ENCODE assay signal across 12 cellular contexts in the genomic region with DNA sequence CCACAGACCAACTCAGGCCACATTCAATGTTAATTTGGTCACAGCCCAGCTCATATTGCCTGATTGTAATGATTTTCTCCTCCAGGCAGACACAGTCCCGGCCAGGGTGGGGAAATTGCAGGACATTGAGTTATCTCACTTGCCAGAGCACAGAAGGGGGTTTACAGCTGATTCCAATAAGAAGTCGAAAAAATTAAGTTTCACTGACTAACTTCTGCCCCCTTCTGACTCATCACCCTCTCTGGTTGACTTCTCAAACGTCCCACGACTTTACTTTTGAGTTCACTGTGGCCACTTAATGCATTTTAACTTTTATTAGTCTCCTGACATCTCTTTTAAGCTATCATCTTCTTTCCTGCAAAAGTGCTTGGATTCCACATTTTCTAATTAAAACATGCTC.
DNase-seq lines count a peak whose midpoint lies in the region; ATAC-seq and TF ChIP-seq lines count a peak whose summit lies in the region.
"Had no signal": no experiment of that assay in that cellular context is flagged by ENCODE, and none has a peak within 500 bp of the region (broad histone marks: within the 10 kb centered on the region; RNA-seq: fewer than 3 reads in every experiment).

No MANE protein-coding gene starts in this region.

- no peaks in the 10 kb centered on the region for H3K36me3 ChIP-seq in endodermal cell (ENCODE audit: control insufficient read depth, insufficient read depth, low read length)
- no peaks in the 10 kb centered on the region for H3K36me3 ChIP-seq in right lobe of liver
- no peaks in the 10 kb centered on the region for H3K36me3 ChIP-seq in suprapubic skin

- TF ChIP-seq POLR2A in right lobe of liver (IDR thresholded peaks at IDR 0.05), result no peak
- TF ChIP-seq POLR2A in suprapubic skin (IDR thresholded peaks at IDR 0.05), result no peak

- H3K9me3 Mint-ChIP-seq in endodermal cell, result no peaks in the 10 kb centered on the region

- peaks cover 6% of the 10 kb centered on the region for H3K27me3 Mint-ChIP-seq in endodermal cell (ENCODE audit: insufficient read depth)

- H3K4me1 ChIP-seq in endodermal cell (ENCODE audit: control insufficient read depth, insufficient read depth, low read length) (peaks cover 11% of the 10 kb centered on the region), right lobe of liver (no peaks in the 10 kb centered on the region), suprapubic skin (no peaks in the 10 kb centered on the region)
- H3K4me1 ChIP-seq: BLaER1, body of pancreas had no signal

- H3K9me3 ChIP-seq in endodermal cell (ENCODE audit: control insufficient read depth, low read length) (no peaks in the 10 kb centered on the region), right lobe of liver (no peaks in the 10 kb centered on the region), suprapubic skin (no peaks in the 10 kb centered on the region)
- H3K9me3 ChIP-seq: body of pancreas had no signal

- no peaks in the 10 kb centered on the region for H3K27me3 ChIP-seq in endodermal cell (ENCODE audit: control insufficient read depth, insufficient read depth, low read length, poor library complexity, severe bottlenecking)
- H3K27me3 ChIP-seq in right lobe of liver, result no peaks in the 10 kb centered on the region
- no peaks in the 10 kb centered on the region for H3K27me3 ChIP-seq in suprapubic skin
- H3K27me3 ChIP-seq: BLaER1, body of pancreas had no signal

- H3K9ac ChIP-seq in endodermal cell (ENCODE audit: extremely low read depth, low read length, poor library complexity, severe bottlenecking), result no peak overlapping the region
- H3K9ac ChIP-seq: BLaER1 had no signal

- WGBS in endodermal cell (ENCODE audit: insufficient coverage in 1 of 2, insufficient read length in 1 of 2), 2 experiments, result 54 to 62% methylated on average over 4 of the region's 4 CpGs
- WGBS in right lobe of liver (ENCODE audit: insufficient coverage, low coverage, low lambda C conversion rate, missing lambda C conversion rate), result 45% methylated on average over 3 of the region's 4 CpGs
- 52% methylated on average over 4 of the region's 4 CpGs for WGBS in suprapubic skin

- DNase-seq in ELR (ENCODE audit: low read depth) (peak; percentile 5), endodermal cell (no peak), right lobe of liver (no peak), suprapubic skin (ENCODE audit: low spot score in 2 of 2) (no peak), NCI-H2029 (lab: John Stamatoyannopoulos, UW) (no peak)
- no peak for DNase-seq in stimulated activated naive CD8-positive, alpha-beta T cell treated with anti-CD3 and anti-CD28 coated beads, Interleukin-15, Interleukin-2, amounts not matched to agents 100 U/mL and 50 U/mL, for 24 hours
- DNase-seq: body of pancreas; NCI-H1694; stimulated activated CD8-positive, alpha-beta memory T cell treated with anti-CD3 and anti-CD28 coated beads, Interleukin-4, amount 100 ng/mL, for 48 hours had no signal

- no peak overlapping the region for H3K4me3 ChIP-seq in endodermal cell (ENCODE audit: low read length)
- H3K4me3 ChIP-seq in right lobe of liver, result no peak overlapping the region
- no peak overlapping the region for H3K4me3 ChIP-seq in suprapubic skin
- H3K4me3 ChIP-seq: BLaER1, body of pancreas had no signal

- no peak overlapping the region for H3K27ac Mint-ChIP-seq in endodermal cell

- no peak overlapping the region for H3K4me3 Mint-ChIP-seq in endodermal cell

- intact Hi-C loops in right lobe of liver (cut with DNase I), result no loop called here

- TF ChIP-seq EP300 in suprapubic skin (IDR thresholded peaks at IDR 0.05), result no peak

- no peaks in the 10 kb centered on the region for H3K36me3 Mint-ChIP-seq in endodermal cell (ENCODE audit: low read depth)

- no peak overlapping the region for H3K27ac ChIP-seq in endodermal cell (ENCODE audit: low read depth, low read length)
- no peak overlapping the region for H3K27ac ChIP-seq in right lobe of liver
- no peak overlapping the region for H3K27ac ChIP-seq in suprapubic skin
- H3K27ac ChIP-seq: BLaER1, body of pancreas had no signal

- peak; percentile 38 for TF ChIP-seq CTCF in endodermal cell (conservative IDR thresholded peaks at IDR 0.05)
- no peak for TF ChIP-seq CTCF in right lobe of liver (IDR thresholded peaks at IDR 0.05)
- no peak for TF ChIP-seq CTCF in suprapubic skin (IDR thresholded peaks at IDR 0.05)

- ATAC-seq in GM21381 (IDR thresholded peaks at IDR 0.05; ENCODE audit: unreplicated experiment) (peak; percentile 65), HG03378 (IDR thresholded peaks at IDR 0.05; ENCODE audit: unreplicated experiment) (peak; percentile 66), right lobe of liver (no peak)
- ATAC-seq in stimulated activated naive CD8-positive, alpha-beta T cell treated with anti-CD3 and anti-CD28 coated beads, Interleukin-15, Interleukin-2, amounts not matched to agents 100 U/mL and 50 U/mL, for 24 hours, result no peak
- ATAC-seq: body of pancreas had no signal

- H3K4me1 Mint-ChIP-seq in endodermal cell, result peaks cover 13% of the 10 kb centered on the region

Comparison
In these comparisons a context has a peak if more than half of its experiments do, and no peak if none do; other contexts are left out.
1. ATAC-seq: peak in GM21381 (single experiment) and HG03378 (single experiment); none in right lobe of liver (0 of 4) and stimulated activated naive CD8-positive, alpha-beta T cell treated with anti-CD3 and anti-CD28 coated beads, Interleukin-15, Interleukin-2, amounts not matched to agents 100 U/mL and 50 U/mL, for 24 hours (single experiment).